In the genomic region with DNA sequence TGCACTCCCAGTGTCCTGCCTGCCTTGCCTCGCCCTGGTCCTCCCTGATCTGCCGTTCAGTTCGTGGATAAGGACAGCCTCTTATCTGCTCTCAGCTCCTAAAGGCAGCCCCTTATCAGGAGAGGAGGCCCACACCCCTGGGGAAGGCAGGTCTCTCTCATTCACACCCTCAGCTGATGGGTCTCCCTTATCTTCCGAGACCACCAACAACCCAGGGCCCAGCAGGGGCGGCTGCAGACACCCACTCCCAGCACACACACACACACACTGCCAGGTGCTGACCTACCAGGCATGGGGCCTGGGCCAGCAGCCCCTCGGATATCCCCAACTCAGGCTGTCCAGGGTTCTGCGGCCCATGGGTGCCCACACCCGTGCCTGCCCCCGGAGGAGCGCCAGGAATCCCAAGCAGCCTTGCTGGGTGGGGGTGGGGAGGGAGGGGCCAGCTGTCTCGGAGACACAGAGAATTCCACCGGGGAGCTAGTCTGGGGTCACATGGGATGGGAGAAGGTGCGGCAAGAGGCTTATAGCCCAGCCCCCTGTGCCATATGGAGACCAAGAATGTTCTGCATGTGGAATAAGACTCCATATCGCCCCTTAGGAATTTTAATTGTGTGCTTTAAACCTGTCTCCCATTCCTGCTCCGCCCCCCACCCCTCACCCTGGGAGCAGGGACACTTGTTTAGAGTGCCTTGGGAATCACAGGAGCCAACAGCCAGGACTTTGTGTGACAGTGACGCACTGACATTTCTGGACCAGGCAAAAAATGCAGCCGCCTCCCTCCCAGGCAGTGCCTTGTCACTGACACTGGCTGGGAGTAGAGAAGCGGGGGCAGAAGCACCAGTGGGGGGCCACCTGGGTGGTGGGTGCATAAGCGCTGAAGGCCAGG, we compare ENCODE assay signal across 14 cellular contexts. TPM values are rescaled to one million over a fixed set of nuclear protein-coding genes. Genes with fewer than 3 reads are reported as not detected.
DNase-seq lines count a peak whose midpoint lies in the region; ATAC-seq and TF ChIP-seq lines count a peak whose summit lies in the region.
"Had no signal": no experiment of that assay in that cellular context is flagged by ENCODE, and none has a peak within 500 bp of the region (broad histone marks: within the 10 kb centered on the region; RNA-seq: fewer than 3 reads in every experiment).

No MANE protein-coding gene starts in this region.

- H3K4me3 Mint-ChIP-seq in GM23338: no peak overlapping the region
- H3K4me3 Mint-ChIP-seq: activated naive CD8-positive, alpha-beta T cell treated with anti-CD3 and anti-CD28 coated beads, Interleukin-2, amount 10 ng/mL, durations not matched to agents 7 days and 5 days; naive thymus-derived CD4-positive, alpha-beta T cell had no signal

- H3K9me3 ChIP-seq in right atrium auricular region (no peaks in the 10 kb centered on the region), osteoblast (ENCODE audit: low read depth, low read length) (no peaks in the 10 kb centered on the region)
- no peaks in the 10 kb centered on the region for H3K9me3 ChIP-seq in effector memory CD4-positive, alpha-beta T cell (ENCODE audit: control insufficient read depth, low read length)

- no peaks in the 10 kb centered on the region for H3K36me3 Mint-ChIP-seq in GM23338 (ENCODE audit: low read depth)
- H3K36me3 Mint-ChIP-seq: activated naive CD8-positive, alpha-beta T cell treated with anti-CD3 and anti-CD28 coated beads, Interleukin-2, amount 10 ng/mL, durations not matched to agents 7 days and 5 days; naive thymus-derived CD4-positive, alpha-beta T cell had no signal

- H3F3A ChIP-seq in GM23338 (replicated peaks; ENCODE audit: low read depth): no peaks in the 10 kb centered on the region

- H4K20me1 ChIP-seq in GM23338 (replicated peaks; ENCODE audit: insufficient read depth) (no peaks in the 10 kb centered on the region), osteoblast (ENCODE audit: insufficient read depth, low read length) (no peaks in the 10 kb centered on the region)

- H3K27ac Mint-ChIP-seq in GM23338: no peak overlapping the region
- H3K27ac Mint-ChIP-seq: activated naive CD8-positive, alpha-beta T cell treated with anti-CD3 and anti-CD28 coated beads, Interleukin-2, amount 10 ng/mL, durations not matched to agents 7 days and 5 days had no signal

- no peaks in the 10 kb centered on the region for H3K36me3 ChIP-seq in GM23338 (ENCODE audit: insufficient read depth)
- H3K36me3 ChIP-seq in right atrium auricular region: no peaks in the 10 kb centered on the region
- H3K36me3 ChIP-seq in osteoblast (ENCODE audit: insufficient read depth, low read length): no peaks in the 10 kb centered on the region
- no peaks in the 10 kb centered on the region for H3K36me3 ChIP-seq in effector memory CD4-positive, alpha-beta T cell (ENCODE audit: control insufficient read depth, insufficient read depth, low read length)

- TF ChIP-seq CTCF in GM23338 (conservative IDR thresholded peaks at IDR 0.05; ENCODE audit: low read depth in 2 of 2) (no peak), right atrium auricular region (IDR thresholded peaks at IDR 0.05) (no peak), osteoblast (IDR thresholded peaks at IDR 0.05; ENCODE audit: extremely low read depth, low read depth, low read length) (no peak)

- H3K9me2 ChIP-seq in GM23338 (ENCODE audit: insufficient read depth): no peaks in the 10 kb centered on the region

- H3K79me2 ChIP-seq in GM23338 (replicated peaks; ENCODE audit: insufficient read depth) (no peaks in the 10 kb centered on the region), osteoblast (ENCODE audit: insufficient read depth, low read length) (no peaks in the 10 kb centered on the region)

- H3K4me1 Mint-ChIP-seq in GM23338: peaks cover 23% of the 10 kb centered on the region
- H3K4me1 Mint-ChIP-seq: activated naive CD8-positive, alpha-beta T cell treated with anti-CD3 and anti-CD28 coated beads, Interleukin-2, amount 10 ng/mL, durations not matched to agents 7 days and 5 days had no signal

- H3K4me2 ChIP-seq in GM23338: peak overlapping the region; percentile 12; the same call in 1 of the 2 replicates
- no peak overlapping the region for H3K4me2 ChIP-seq in osteoblast (ENCODE audit: insufficient read depth, low read length)

- H3K27me3 Mint-ChIP-seq in GM23338 (ENCODE audit: insufficient read depth, low read depth, poor library complexity): peaks cover 13% of the 10 kb centered on the region

- ATAC-seq in GM23338 (peak; percentile 9), HG03571 (IDR thresholded peaks at IDR 0.05; ENCODE audit: unreplicated experiment) (no peak)
- ATAC-seq: naive thymus-derived CD4-positive, alpha-beta T cell had no signal

- H2AFZ ChIP-seq in GM23338: peak overlapping the region; percentile 66; the same call in 1 of the 2 replicates
- no peak overlapping the region for H2AFZ ChIP-seq in osteoblast (ENCODE audit: low read length)

- H3K27me3 ChIP-seq in GM23338 (ENCODE audit: insufficient read depth) (peaks cover 6% of the 10 kb centered on the region; the same call in 1 of the 2 replicates), right atrium auricular region (no peaks in the 10 kb centered on the region), osteoblast (ENCODE audit: insufficient read depth, low read length) (no peaks in the 10 kb centered on the region)
- no peaks in the 10 kb centered on the region for H3K27me3 ChIP-seq in effector memory CD4-positive, alpha-beta T cell (replicated peaks; ENCODE audit: control insufficient read depth, insufficient read depth, low read length, poor library complexity, severe bottlenecking)

- DNase-seq in GM23338 (ENCODE audit: low spot score) (peak; percentile 69), OCI-M1 (lab: John Stamatoyannopoulos, UW) (peak; percentile 40), right atrium auricular region (ENCODE audit: low spot score) (no peak), osteoblast (ENCODE audit: insufficient read length, low spot score, missing footprints) (peak; percentile 43), SHP77 treated with DMSO at 0.1 percent for 48 hours (lab: John Stamatoyannopoulos, UW) (no peak), NCI-H748 (lab: John Stamatoyannopoulos, UW; ENCODE audit: unreplicated experiment) (no peak)
- no peak for DNase-seq in effector memory CD4-positive, alpha-beta T cell
- DNase-seq: activated CD4-positive, alpha-beta T cell treated with anti-CD3 and anti-CD28 coated beads for 4 hours; activated naive CD8-positive, alpha-beta T cell treated with anti-CD3 and anti-CD28 coated beads, Interleukin-2, amount 10 ng/mL, durations not matched to agents 7 days and 5 days; activated T-cell treated with anti-CD3 and anti-CD28 coated beads, Interleukin-2, amount 50 U/mL, for 1 hour; Kasumi-1; naive thymus-derived CD4-positive, alpha-beta T cell; NCI-H1417 had no signal

- no peaks in the 10 kb centered on the region; the same call in 2 of the 3 replicates for H3K9me3 Mint-ChIP-seq in GM23338
- H3K9me3 Mint-ChIP-seq: activated naive CD8-positive, alpha-beta T cell treated with anti-CD3 and anti-CD28 coated beads, Interleukin-2, amount 10 ng/mL, durations not matched to agents 7 days and 5 days had no signal

- H3K4me1 ChIP-seq in GM23338 (ENCODE audit: insufficient read depth): peaks cover 25% of the 10 kb centered on the region
- H3K4me1 ChIP-seq in right atrium auricular region: peaks cover 0 to 34% of the 10 kb centered on the region in 2 donors
- H3K4me1 ChIP-seq in osteoblast (ENCODE audit: insufficient read depth, low read length): peaks cover 14% of the 10 kb centered on the region
- H3K4me1 ChIP-seq in effector memory CD4-positive, alpha-beta T cell (ENCODE audit: control insufficient read depth, insufficient read depth, low read length, poor library complexity, severe bottlenecking): no peaks in the 10 kb centered on the region

- H3K27ac ChIP-seq in GM23338 (ENCODE audit: low read depth) (no peak overlapping the region), right atrium auricular region (peak overlapping the region; percentile 69 to 75), osteoblast (ENCODE audit: low read depth, low read length) (no peak overlapping the region)
- H3K27ac ChIP-seq in effector memory CD4-positive, alpha-beta T cell (ENCODE audit: insufficient read depth, low read length, poor library complexity, severe bottlenecking): no peak overlapping the region

- H3K4me3 ChIP-seq in GM23338: no peak overlapping the region
- H3K4me3 ChIP-seq in right atrium auricular region: no peak overlapping the region
- no peak overlapping the region for H3K4me3 ChIP-seq in osteoblast (ENCODE audit: insufficient read depth, low read length)
- no peak overlapping the region for H3K4me3 ChIP-seq in effector memory CD4-positive, alpha-beta T cell (ENCODE audit: insufficient read depth, low read depth, low read length, poor library complexity, severe bottlenecking)

RNA-seq across cellular contexts. Expression of gene EMP2, which starts 41.9 kb away (rescaled TPM):
- total RNA-seq in GM23338 (2014; rRNA removed; shearing (Covaris generic)): 7.3 and 7.4 TPM in 2 replicates
- polyA plus RNA-seq in GM23338 (2016; fragmentation: Nextera tagmentation; extraction: Ambion mirVana): 34.2 and 40.1 TPM in 2 replicates
- total RNA-seq in right atrium auricular region: 10 to 100 TPM; 40.3 to 66.8 TPM
- 31.8 and 35.4 TPM in 2 replicates for total RNA-seq in osteoblast
- total RNA-seq: activated naive CD8-positive, alpha-beta T cell treated with anti-CD3 and anti-CD28 coated beads, Interleukin-2, amount 10 ng/mL, durations not matched to agents 7 days and 5 days; naive thymus-derived CD4-positive, alpha-beta T cell had no signal
- polyA plus RNA-seq: naive thymus-derived CD4-positive, alpha-beta T cell had no signal

Comparison
In these comparisons a context has a peak if more than half of its experiments do, and no peak if none do; other contexts are left out.
1. DNase-seq: peak in GM23338 (single experiment), OCI-M1 (single experiment) and osteoblast (single experiment); none in right atrium auricular region (single experiment), SHP77 treated with DMSO at 0.1 percent for 48 hours (single experiment), NCI-H748 (single experiment) and effector memory CD4-positive, alpha-beta T cell (0 of 3).
2. H3K27ac ChIP-seq: peak in right atrium auricular region (2 of 2); none in GM23338 (single experiment), osteoblast (single experiment) and effector memory CD4-positive, alpha-beta T cell (single experiment).